ENCODE assay signal across 1 cellular context in the genomic region with DNA sequence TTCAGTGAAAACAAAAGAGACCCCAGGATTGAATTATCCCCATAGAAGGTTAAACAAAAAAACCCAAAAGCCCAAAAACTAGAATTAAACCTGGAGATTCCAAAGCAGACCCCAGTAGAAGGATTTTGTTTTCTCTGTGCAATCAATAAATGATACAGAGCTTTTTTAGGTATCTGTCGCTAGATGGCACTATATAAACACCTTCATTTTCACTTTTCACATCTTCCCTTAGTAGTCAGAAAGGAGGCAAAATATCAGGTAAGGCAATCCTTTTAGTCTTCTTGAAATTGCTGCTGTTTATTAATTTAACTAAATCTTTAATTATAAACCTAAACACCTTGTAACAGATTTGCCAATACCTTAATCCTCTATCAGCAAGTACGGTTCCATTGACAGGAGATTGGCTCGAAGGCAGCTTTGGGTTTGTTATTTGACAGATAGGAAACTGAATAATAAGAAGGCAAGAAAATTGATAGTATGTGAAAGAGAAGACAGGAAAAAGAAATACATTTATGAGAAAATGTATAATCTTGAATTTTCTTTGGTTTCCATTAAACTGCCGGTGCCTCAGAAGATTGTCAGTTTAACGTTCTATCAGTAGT.
A peak's percentile ranks its signal among the peaks of the same experiment; 100 is the strongest.
TF ChIP-seq lines count a peak whose summit lies in the region.

No MANE protein-coding gene starts in this region.

TF ChIP-seq in K562, 482 proteins besides CTCF, POLR2A, EP300 and RAD21 (continued from another document):
- TF ChIP-seq, protein P1, sequence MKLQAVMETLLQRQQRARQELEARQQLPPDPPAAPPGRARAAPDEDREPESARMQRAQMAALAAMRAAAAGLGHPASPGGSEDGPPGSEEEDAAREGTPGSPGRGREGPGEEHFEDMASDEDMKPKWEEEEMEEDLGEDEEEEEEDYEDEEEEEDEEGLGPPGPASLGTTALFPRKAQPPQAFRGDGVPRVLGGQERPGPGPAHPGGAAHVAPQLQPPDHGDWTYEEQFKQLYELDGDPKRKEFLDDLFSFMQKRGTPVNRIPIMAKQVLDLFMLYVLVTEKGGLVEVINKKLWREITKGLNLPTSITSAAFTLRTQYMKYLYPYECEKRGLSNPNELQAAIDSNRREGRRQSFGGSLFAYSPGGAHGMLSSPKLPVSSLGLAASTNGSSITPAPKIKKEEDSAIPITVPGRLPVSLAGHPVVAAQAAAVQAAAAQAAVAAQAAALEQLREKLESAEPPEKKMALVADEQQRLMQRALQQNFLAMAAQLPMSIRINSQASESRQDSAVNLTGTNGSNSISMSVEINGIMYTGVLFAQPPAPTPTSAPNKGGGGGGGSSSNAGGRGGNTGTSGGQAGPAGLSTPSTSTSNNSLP (IDR thresholded peaks at IDR 0.05; ENCODE audit: borderline replicate concordance, low read depth, low read length) = 0 out of 2 replicates have a peak, but pooled peaks have one; percentile 32
- TF ChIP-seq MTF1 (CRISPR knock-in tag; IDR thresholded peaks at IDR 0.05; ENCODE audit: borderline replicate concordance) (no peak), ZSCAN29 (IDR thresholded peaks at IDR 0.05) (no peak), RBM22 (IDR thresholded peaks at IDR 0.05; ENCODE audit: low read depth, low read length, poor library complexity, severe bottlenecking) (no peak), U2AF1 (optimal IDR thresholded peaks at IDR 0.05; ENCODE audit: low read depth, low read length) (no peak), RCOR1 (IDR thresholded peaks at IDR 0.05; ENCODE audit: borderline replicate concordance in 1 of 2, low read depth in 2 of 2, low read length in 2 of 2) (no peak), SMC3 (conservative IDR thresholded peaks at IDR 0.05; ENCODE audit: insufficient read depth, low read depth, low read length) (peak; percentile 43; the same call in 1 of the 2 replicates), NCOA1 (IDR thresholded peaks at IDR 0.05; ENCODE audit: low read depth) (no peak), NR3C1 (CRISPR knock-in tag; IDR thresholded peaks at IDR 0.05) (no peak), MCM2 (IDR thresholded peaks at IDR 0.05; ENCODE audit: low read depth) (no peak), POLR3G (IDR thresholded peaks at IDR 0.05; ENCODE audit: extremely low read depth, insufficient read length, insufficient replicate concordance) (no peak), ZNF224 (CRISPR knock-in tag; IDR thresholded peaks at IDR 0.05) (no peak)
- TF ChIP-seq, protein P2, sequence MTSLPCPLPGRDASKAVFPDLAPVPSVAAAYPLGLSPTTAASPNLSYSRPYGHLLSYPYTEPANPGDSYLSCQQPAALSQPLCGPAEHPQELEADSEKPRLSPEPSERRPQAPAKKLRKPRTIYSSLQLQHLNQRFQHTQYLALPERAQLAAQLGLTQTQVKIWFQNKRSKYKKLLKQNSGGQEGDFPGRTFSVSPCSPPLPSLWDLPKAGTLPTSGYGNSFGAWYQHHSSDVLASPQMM (CRISPR knock-in tag; IDR thresholded peaks at IDR 0.05) = no peak
- TF ChIP-seq, protein P3, sequence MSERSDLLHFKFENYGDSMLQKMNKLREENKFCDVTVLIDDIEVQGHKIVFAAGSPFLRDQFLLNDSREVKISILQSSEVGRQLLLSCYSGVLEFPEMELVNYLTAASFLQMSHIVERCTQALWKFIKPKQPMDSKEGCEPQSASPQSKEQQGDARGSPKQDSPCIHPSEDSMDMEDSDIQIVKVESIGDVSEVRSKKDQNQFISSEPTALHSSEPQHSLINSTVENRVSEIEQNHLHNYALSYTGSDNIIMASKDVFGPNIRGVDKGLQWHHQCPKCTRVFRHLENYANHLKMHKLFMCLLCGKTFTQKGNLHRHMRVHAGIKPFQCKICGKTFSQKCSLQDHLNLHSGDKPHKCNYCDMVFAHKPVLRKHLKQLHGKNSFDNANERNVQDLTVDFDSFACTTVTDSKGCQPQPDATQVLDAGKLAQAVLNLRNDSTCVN (CRISPR knock-in tag; IDR thresholded peaks at IDR 0.05) = no peak
- TF ChIP-seq, protein P4, sequence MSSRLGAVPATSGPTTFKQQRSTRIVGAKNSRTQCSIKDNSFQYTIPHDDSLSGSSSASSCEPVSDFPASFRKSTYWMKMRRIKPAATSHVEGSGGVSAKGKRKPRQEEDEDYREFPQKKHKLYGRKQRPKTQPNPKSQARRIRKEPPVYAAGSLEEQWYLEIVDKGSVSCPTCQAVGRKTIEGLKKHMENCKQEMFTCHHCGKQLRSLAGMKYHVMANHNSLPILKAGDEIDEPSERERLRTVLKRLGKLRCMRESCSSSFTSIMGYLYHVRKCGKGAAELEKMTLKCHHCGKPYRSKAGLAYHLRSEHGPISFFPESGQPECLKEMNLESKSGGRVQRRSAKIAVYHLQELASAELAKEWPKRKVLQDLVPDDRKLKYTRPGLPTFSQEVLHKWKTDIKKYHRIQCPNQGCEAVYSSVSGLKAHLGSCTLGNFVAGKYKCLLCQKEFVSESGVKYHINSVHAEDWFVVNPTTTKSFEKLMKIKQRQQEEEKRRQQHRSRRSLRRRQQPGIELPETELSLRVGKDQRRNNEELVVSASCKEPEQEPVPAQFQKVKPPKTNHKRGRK (tag; IDR thresholded peaks at IDR 0.05) = peak; percentile 22; the same call in 1 of the 2 replicates
- TF ChIP-seq, protein P5, sequence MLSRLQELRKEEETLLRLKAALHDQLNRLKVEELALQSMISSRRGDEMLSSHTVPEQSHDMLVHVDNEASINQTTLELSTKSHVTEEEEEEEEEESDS (CRISPR knock-in tag; IDR thresholded peaks at IDR 0.05) = no peak
- TF ChIP-seq, protein P6, sequence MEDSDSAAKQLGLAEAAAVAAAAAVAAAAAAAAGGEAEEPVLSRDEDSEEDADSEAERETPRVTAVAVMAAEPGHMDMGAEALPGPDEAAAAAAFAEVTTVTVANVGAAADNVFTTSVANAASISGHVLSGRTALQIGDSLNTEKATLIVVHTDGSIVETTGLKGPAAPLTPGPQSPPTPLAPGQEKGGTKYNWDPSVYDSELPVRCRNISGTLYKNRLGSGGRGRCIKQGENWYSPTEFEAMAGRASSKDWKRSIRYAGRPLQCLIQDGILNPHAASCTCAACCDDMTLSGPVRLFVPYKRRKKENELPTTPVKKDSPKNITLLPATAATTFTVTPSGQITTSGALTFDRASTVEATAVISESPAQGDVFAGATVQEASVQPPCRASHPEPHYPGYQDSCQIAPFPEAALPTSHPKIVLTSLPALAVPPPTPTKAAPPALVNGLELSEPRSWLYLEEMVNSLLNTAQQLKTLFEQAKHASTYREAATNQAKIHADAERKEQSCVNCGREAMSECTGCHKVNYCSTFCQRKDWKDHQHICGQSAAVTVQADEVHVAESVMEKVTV (CRISPR knock-in tag; IDR thresholded peaks at IDR 0.05) = peak; percentile 85
TF ChIP-seq in K562: peak in this region for 4.
